9 cellular contexts compared by ENCODE assay signal in the genomic region with DNA sequence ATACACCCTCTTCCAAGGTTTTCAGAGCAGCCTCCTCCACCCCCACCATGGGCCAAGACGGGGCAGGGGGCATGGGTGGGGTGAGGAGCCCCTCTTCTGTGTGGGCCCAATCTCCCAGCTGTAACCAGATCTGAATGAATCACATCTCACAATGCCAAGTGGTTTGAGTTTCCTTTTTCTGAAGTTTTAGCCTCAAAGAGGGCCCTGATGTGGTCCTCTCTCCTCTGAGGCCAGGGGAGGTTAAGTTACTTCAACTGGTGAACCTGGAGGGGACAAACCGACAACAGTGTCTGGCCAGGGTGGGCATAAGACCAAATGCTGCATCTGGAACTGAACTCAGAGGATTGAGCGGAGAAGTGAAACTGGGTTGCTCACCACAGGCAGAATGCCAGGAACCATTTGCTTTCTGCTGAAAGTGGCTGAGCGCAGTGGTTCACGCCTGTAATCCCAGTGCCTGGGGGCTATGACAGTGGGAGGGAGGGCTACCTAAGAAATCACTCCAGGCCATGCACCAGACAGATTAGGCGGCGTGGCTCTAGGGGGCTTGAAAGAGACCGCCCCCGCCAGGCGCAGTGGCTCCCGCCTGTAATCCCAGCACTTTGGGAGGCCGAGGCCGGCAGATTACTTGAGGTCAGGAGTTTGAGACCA. TPM values are rescaled to one million over a fixed set of nuclear protein-coding genes. Genes with fewer than 3 reads are reported as not detected.
DNase-seq lines count a peak whose midpoint lies in the region; ATAC-seq and TF ChIP-seq lines count a peak whose summit lies in the region.
"Had no signal": no experiment of that assay in that cellular context is flagged by ENCODE, and none has a peak within 500 bp of the region (broad histone marks: within the 10 kb centered on the region; RNA-seq: fewer than 3 reads in every experiment).

No MANE protein-coding gene starts in this region.

- POLR2A ChIA-PET in SK-N-SH (lab: Yijun Ruan, JAX) (interaction anchor here (0.7 kb wide), 1 partner anchor 29 kb away, joined by 3 read pairs; no protein-coding TSS in a partner anchor), HEK293T (lab: Yijun Ruan, JAX) (interaction anchor here (1.5 kb wide), 1 partner anchor 32 kb away, joined by 4 read pairs; no protein-coding TSS in a partner anchor)

- DNase-seq in GM23248 (peak; percentile 91), SK-N-SH (no peak), occipital lobe (lab: John Stamatoyannopoulos, UW) (peak; percentile 7), HEK293T (ENCODE audit: extremely low spot score) (no peak), NCI-H748 treated with DMSO at 0.1 percent for 48 hours (lab: John Stamatoyannopoulos, UW) (no peak), DMS153 treated with DMSO at 0.1 percent for 48 hours (lab: John Stamatoyannopoulos, UW; ENCODE audit: unreplicated experiment) (no peak)

- H3K27me3 ChIP-seq in GM23248 (replicated peaks; ENCODE audit: insufficient read depth) = no peaks in the 10 kb centered on the region
- no peaks in the 10 kb centered on the region for H3K27me3 ChIP-seq in SK-N-SH (ENCODE audit: insufficient read depth)
- peaks cover 0 to 4% of the 10 kb centered on the region in 2 donors for H3K27me3 ChIP-seq in esophagus (ENCODE audit: control insufficient read depth in 1 of 2, insufficient read depth in 2 of 2, low read length in 2 of 2)

- peak overlapping the region; percentile 62 for H3K9ac ChIP-seq in GM23248
- H3K9ac ChIP-seq in SK-N-SH = peak overlapping the region; percentile 65

- H3K79me2 ChIP-seq in GM23248 (ENCODE audit: insufficient read depth) = no peaks in the 10 kb centered on the region
- H3K79me2 ChIP-seq in SK-N-SH (ENCODE audit: insufficient read depth) = no peaks in the 10 kb centered on the region

- no peaks in the 10 kb centered on the region for H3K9me2 ChIP-seq in GM23248 (ENCODE audit: insufficient read depth)
- no peaks in the 10 kb centered on the region for H3K9me2 ChIP-seq in SK-N-SH

- peak overlapping the region; percentile 68 for H3K4me3 ChIP-seq in GM23248
- H3K4me3 ChIP-seq in SK-N-SH (ENCODE audit: low read depth in 2 of 2, low read length in 1 of 2) = peak overlapping the region in 1 of 2 experiments; percentile 43; a peak in 2 of 4 replicates
- H3K4me3 ChIP-seq in esophagus (ENCODE audit: low read depth in 1 of 2, low read length in 2 of 2) = no peak overlapping the region

- 51 to 55% methylated on average over 13 of the region's 13 CpGs for WGBS in GM23248 (ENCODE audit: low coverage in 1 of 2, low lambda C conversion rate in 2 of 2, missing lambda C conversion rate in 2 of 2), 2 experiments
- 34% methylated on average over 7 of the region's 13 CpGs for WGBS in SK-N-SH (ENCODE audit: low lambda C conversion rate)
- WGBS in esophagus, 2 donors = 52 to 66% methylated on average over 13 of the region's 13 CpGs

- H3K27ac ChIP-seq in GM23248 = peak overlapping the region; percentile 84
- peak overlapping the region; percentile 4 to 96; a peak in 3 of 4 replicates for H3K27ac ChIP-seq in SK-N-SH (ENCODE audit: low read depth in 2 of 2, low read length in 1 of 2)
- H3K27ac ChIP-seq in esophagus (ENCODE audit: low read depth in 2 of 2, low read length in 1 of 2) = peak overlapping the region; percentile 19 to 47

- CTCF ChIA-PET in SK-N-SH (lab: Yijun Ruan, JAX) (interaction anchor here (0.6 to 1.1 kb wide), 2 partner anchors 21 to 109 kb away, joined by 3 to 4 read pairs; no protein-coding TSS in a partner anchor), HEK293T (lab: Yijun Ruan, JAX) (interaction anchor here (0.6 kb wide), 1 partner anchor 118 kb away, joined by 3 read pairs; no protein-coding TSS in a partner anchor)

- peaks cover 19% of the 10 kb centered on the region for H3K4me1 ChIP-seq in GM23248 (ENCODE audit: insufficient read depth)
- peaks cover 0 to 22% of the 10 kb centered on the region in 2 experiments; a peak in 3 of 4 replicates for H3K4me1 ChIP-seq in SK-N-SH (ENCODE audit: control insufficient read depth in 1 of 2, insufficient read depth in 2 of 2, low read depth in 1 of 2, low read length in 1 of 2)
- H3K4me1 ChIP-seq in esophagus (ENCODE audit: control insufficient read depth in 2 of 2, insufficient read depth in 2 of 2, low read length in 1 of 2) = peaks cover 0 to 8% of the 10 kb centered on the region in 2 donors

- no peaks in the 10 kb centered on the region for H4K20me1 ChIP-seq in GM23248 (ENCODE audit: insufficient read depth)
- no peaks in the 10 kb centered on the region for H4K20me1 ChIP-seq in SK-N-SH (ENCODE audit: insufficient read depth)

- no peak for ATAC-seq in GM21717 (IDR thresholded peaks at IDR 0.05; ENCODE audit: unreplicated experiment)

- peak overlapping the region; percentile 87 for H3K4me2 ChIP-seq in GM23248 (ENCODE audit: unreplicated experiment)
- H3K4me2 ChIP-seq in SK-N-SH = peak overlapping the region; percentile 65

- in situ Hi-C loops in GM23248 (cut with MboI) = no loop called here

- H2AFZ ChIP-seq in GM23248 (peak overlapping the region; percentile 89), SK-N-SH (ENCODE audit: low read depth) (peak overlapping the region; percentile 24)

- no peak for TF ChIP-seq EP300 in SK-N-SH (IDR thresholded peaks at IDR 0.05; ENCODE audit: borderline replicate concordance in 1 of 2, low read depth in 1 of 2, low read length in 1 of 2)

- no peaks in the 10 kb centered on the region for H3K9me3 ChIP-seq in GM23248 (ENCODE audit: low read depth)
- H3K9me3 ChIP-seq in SK-N-SH = no peaks in the 10 kb centered on the region
- H3K9me3 ChIP-seq in esophagus (ENCODE audit: control insufficient read depth in 2 of 2, insufficient read depth in 1 of 2, low read depth in 1 of 2, low read length in 1 of 2) = peaks cover 0 to 5% of the 10 kb centered on the region in 2 donors

- TF ChIP-seq RAD21 in SK-N-SH (IDR thresholded peaks at IDR 0.05; ENCODE audit: low read length) = no peak

- TF ChIP-seq CTCF in SK-N-SH (IDR thresholded peaks at IDR 0.05) = no peak

- H3F3A ChIP-seq in GM23248 (ENCODE audit: insufficient read depth) (peaks cover 20% of the 10 kb centered on the region), SK-N-SH (replicated peaks; ENCODE audit: insufficient read depth) (peaks cover 22% of the 10 kb centered on the region)

- no peaks in the 10 kb centered on the region for H3K36me3 ChIP-seq in GM23248 (ENCODE audit: low read depth)
- no peaks in the 10 kb centered on the region for H3K36me3 ChIP-seq in SK-N-SH (replicated peaks in 1 of 2; ENCODE audit: control insufficient read depth in 1 of 2, insufficient read depth in 2 of 2, low read length in 1 of 2)
- H3K36me3 ChIP-seq in esophagus (ENCODE audit: control insufficient read depth in 2 of 2, insufficient read depth in 2 of 2, low read length in 1 of 2) = no peaks in the 10 kb centered on the region

TF ChIP-seq in SK-N-SH, 30 proteins besides CTCF, POLR2A, EP300 and RAD21 (continues in another document):
- TF ChIP-seq, protein P1, sequence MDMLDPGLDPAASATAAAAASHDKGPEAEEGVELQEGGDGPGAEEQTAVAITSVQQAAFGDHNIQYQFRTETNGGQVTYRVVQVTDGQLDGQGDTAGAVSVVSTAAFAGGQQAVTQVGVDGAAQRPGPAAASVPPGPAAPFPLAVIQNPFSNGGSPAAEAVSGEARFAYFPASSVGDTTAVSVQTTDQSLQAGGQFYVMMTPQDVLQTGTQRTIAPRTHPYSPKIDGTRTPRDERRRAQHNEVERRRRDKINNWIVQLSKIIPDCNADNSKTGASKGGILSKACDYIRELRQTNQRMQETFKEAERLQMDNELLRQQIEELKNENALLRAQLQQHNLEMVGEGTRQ (IDR thresholded peaks at IDR 0.05; ENCODE audit: borderline replicate concordance, low read depth, low read length) = no peak
- TF ChIP-seq, protein P2, sequence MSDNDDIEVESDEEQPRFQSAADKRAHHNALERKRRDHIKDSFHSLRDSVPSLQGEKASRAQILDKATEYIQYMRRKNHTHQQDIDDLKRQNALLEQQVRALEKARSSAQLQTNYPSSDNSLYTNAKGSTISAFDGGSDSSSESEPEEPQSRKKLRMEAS (IDR thresholded peaks at IDR 0.05; ENCODE audit: low read depth) = 0 out of 2 replicates have a peak, but pooled peaks have one; percentile 13
- TF ChIP-seq TAF1 (IDR thresholded peaks at IDR 0.05; ENCODE audit: borderline replicate concordance, low read depth, low read length) (peak; percentile 31; the same call in 1 of the 2 replicates), MXI1 (IDR thresholded peaks at IDR 0.05; ENCODE audit: low read depth, low read length) (no peak)

TF ChIP-seq in HEK293T, 16 proteins besides CTCF, POLR2A, EP300 and RAD21 (continues in another document):
- TF ChIP-seq TARDBP (IDR thresholded peaks at IDR 0.05) (no peak), BHLHE40 (IDR thresholded peaks at IDR 0.05; ENCODE audit: borderline replicate concordance) (no peak), ELF4 (IDR thresholded peaks at IDR 0.05) (no peak), LEF1 (IDR thresholded peaks at IDR 0.05; ENCODE audit: borderline replicate concordance) (no peak), ZNF384 (IDR thresholded peaks at IDR 0.05) (no peak), HDGF (IDR thresholded peaks at IDR 0.05; ENCODE audit: borderline replicate concordance) (no peak), FOXK2 (IDR thresholded peaks at IDR 0.05) (no peak), FOXM1 (IDR thresholded peaks at IDR 0.05; ENCODE audit: borderline replicate concordance) (no peak), SUZ12 (IDR thresholded peaks at IDR 0.05) (no peak), CTBP1 (IDR thresholded peaks at IDR 0.05; ENCODE audit: borderline replicate concordance) (no peak), FOXA1 (IDR thresholded peaks at IDR 0.05) (no peak), SP1 (IDR thresholded peaks at IDR 0.05) (no peak), ARNT (IDR thresholded peaks at IDR 0.05) (no peak)

RNA-seq across cellular contexts. Expression of a gene that starts 15.4 kb away (rescaled TPM):
- total RNA-seq in GM23248 (2014; rRNA removed; shearing (Covaris generic)) = not detected in 2 replicates
- polyA plus RNA-seq in GM23248 (2016; fragmentation: Nextera tagmentation; extraction: Ambion mirVana) (not detected in 2 replicates), SK-N-SH (2012; rRNA removed) (not detected in 2 replicates), esophagus (not detected)
- polyA plus RNA-seq in SK-N-SH (2012; cell fraction: cytosol; rRNA removed) = not detected in 2 replicates
- not detected in 2 replicates for polyA plus RNA-seq in SK-N-SH (2012; cell fraction: nucleus; rRNA removed)
- total RNA-seq in occipital lobe = not detected
- total RNA-seq: SK-MEL-5 had no signal

RNA-seq across cellular contexts. Expression of a gene that starts 30.5 kb away (rescaled TPM):
- 100 and 118 TPM in 2 replicates for total RNA-seq in GM23248 (2014; rRNA removed; shearing (Covaris generic))
- 125 and 139 TPM in 2 replicates for polyA plus RNA-seq in GM23248 (2016; fragmentation: Nextera tagmentation; extraction: Ambion mirVana)
- 249 and 299 TPM in 2 replicates for polyA plus RNA-seq in SK-N-SH (2012; rRNA removed)
- polyA plus RNA-seq in SK-N-SH (2012; cell fraction: cytosol; rRNA removed) = 120 and 152 TPM in 2 replicates
- 256 and 307 TPM in 2 replicates for polyA plus RNA-seq in SK-N-SH (2012; cell fraction: nucleus; rRNA removed)
- 1 to 10 TPM; 5.4 to 5.6 TPM for polyA plus RNA-seq in esophagus
- total RNA-seq in occipital lobe = 5.8 TPM

RNA-seq across cellular contexts. Expression of a gene that starts 54.3 kb away (rescaled TPM):
- total RNA-seq in GM23248 (2014; rRNA removed; shearing (Covaris generic)) = 11.5 and 13.0 TPM in 2 replicates
- 23.2 and 25.7 TPM in 2 replicates for polyA plus RNA-seq in GM23248 (2016; fragmentation: Nextera tagmentation; extraction: Ambion mirVana)
- polyA plus RNA-seq in SK-N-SH (2012; rRNA removed) = 17.3 and 24.3 TPM in 2 replicates
- polyA plus RNA-seq in SK-N-SH (2012; cell fraction: cytosol; rRNA removed) = 9.3 and 10.4 TPM in 2 replicates
- polyA plus RNA-seq in SK-N-SH (2012; cell fraction: nucleus; rRNA removed) = 96.8 and 169 TPM in 2 replicates
- 10 to 100 TPM; 15.8 to 23.2 TPM for polyA plus RNA-seq in esophagus
- total RNA-seq in occipital lobe = 6.4 TPM

Comparison
In these comparisons a context has a peak if more than half of its experiments do, and no peak if none do; other contexts are left out.
1. DNase-seq: peak in GM23248 (single experiment) and occipital lobe (single experiment); none in SK-N-SH (single experiment), HEK293T (single experiment), NCI-H748 treated with DMSO at 0.1 percent for 48 hours (single experiment) and DMS153 treated with DMSO at 0.1 percent for 48 hours (single experiment).
2. H3K27ac ChIP-seq: peak in every context shown above with its lines; median percentile 84 in GM23248; 50 in SK-N-SH; 33 in esophagus.
3. RNA of a gene that starts 30.5 kb away (polyA plus RNA-seq): 120 to 307 TPM in SK-N-SH and 125 to 139 TPM in GM23248; 5.4 to 5.6 TPM in esophagus; every median in the first group is over 10 times any median in the second.